Comparison of ENCODE assay signal across 8 cellular contexts in the genomic region with DNA sequence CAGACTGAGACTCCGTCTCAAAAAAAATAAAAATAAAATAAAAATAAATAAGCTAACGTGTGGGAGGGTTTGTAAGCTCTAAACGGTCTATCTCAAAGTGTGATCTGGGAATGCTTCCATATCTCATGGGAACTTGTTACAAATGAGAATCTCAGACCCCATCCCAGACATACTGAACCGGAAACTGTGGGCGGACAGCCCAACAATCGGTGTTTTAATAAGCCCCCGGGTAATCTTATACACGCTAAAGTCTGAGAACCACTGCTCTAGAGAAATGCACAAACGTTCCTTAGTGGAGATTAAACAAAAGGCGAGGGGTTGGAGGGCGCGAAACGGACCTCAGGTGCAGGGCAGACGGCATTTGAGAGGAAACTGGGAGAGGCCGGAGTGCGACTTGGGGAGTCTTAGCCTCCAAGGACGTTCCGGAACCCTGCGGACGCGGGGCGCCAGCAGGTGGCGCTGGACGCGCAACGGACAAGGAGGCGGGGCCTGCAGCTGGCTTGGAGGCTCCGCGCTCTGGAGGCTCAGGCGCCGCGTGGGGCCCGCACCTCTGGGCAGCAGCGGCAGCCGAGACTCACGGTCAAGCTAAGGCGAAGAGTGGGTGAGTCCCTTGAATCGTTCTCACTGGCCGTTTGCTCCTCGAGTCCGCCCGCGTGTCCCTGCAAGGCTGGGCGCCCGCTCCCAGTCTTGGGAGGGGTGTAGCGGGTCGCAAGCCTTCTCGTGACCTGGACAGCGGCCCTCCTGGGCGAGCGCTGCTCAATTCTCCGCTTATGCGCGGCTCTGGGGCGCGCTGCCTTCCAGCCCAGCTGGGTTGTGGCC. TPM values are rescaled to one million over a fixed set of nuclear protein-coding genes. Genes with fewer than 3 reads are reported as not detected.
DNase-seq lines count a peak whose midpoint lies in the region; ATAC-seq and TF ChIP-seq lines count a peak whose summit lies in the region.
"Not testable (repeated sequence)": the region's sequence is repeated elsewhere in the genome, so short reads cannot be mapped to it uniquely, and the experiment has no call there.

A gene (plus strand): TSS at position 527 of the 819 bp plus-strand sequence. CDS start 5,320 bp downstream, outside the sequence.

- H3K9me2 ChIP-seq in OCI-LY7 (ENCODE audit: insufficient read depth, low read length): not testable (repeated sequence)

- peak within 1 kb of the TSS; percentile 72 for H3K4me2 ChIP-seq in OCI-LY7 (ENCODE audit: low read length)

- not testable (repeated sequence) for H4K20me1 ChIP-seq in OCI-LY7 (ENCODE audit: insufficient read depth, low read length)

- peak within 1 kb of the TSS; percentile 78; the same call in 1 of the 2 replicates for H2AFZ ChIP-seq in OCI-LY7 (ENCODE audit: low read length)

- BruUV-seq in OCI-LY7 (replicated peaks; lab: Mats Ljungman, UMichigan): not testable (repeated sequence)

- H3K36me3 ChIP-seq in OCI-LY7 (ENCODE audit: insufficient read depth, low read length): not testable (repeated sequence)

- DNase-seq in DMS 273 (lab: John Stamatoyannopoulos, UW; ENCODE audit: unreplicated experiment): peak; percentile 98
- peak in 71 of 76 experiments; percentile 9 to 88 (median 67) for DNase-seq in HUDEP-2 (lab: John Stamatoyannopoulos, UW; ENCODE audit: unreplicated experiment in 76 of 76)
- DNase-seq in OCI-LY7 (ENCODE audit: low spot score): peak; percentile 78
- peak; percentile 84 for DNase-seq in activated T-cell treated with anti-CD3 and anti-CD28 coated beads for 48 hours (ENCODE audit: low read depth)
- DNase-seq in epithelial cell of proximal tubule (ENCODE audit: low read depth): peak; percentile 37
- peak; percentile 59 to 62 for DNase-seq in stimulated activated CD8-positive, alpha-beta memory T cell treated with anti-CD3 and anti-CD28 coated beads, Interleukin-15, amount 100 ng/mL, for 4 hours (ENCODE audit: low read depth in 2 of 2)

- CTCF ChIA-PET in OCI-LY7 (lab: Charles Lee; ENCODE audit: unreplicated experiment): not testable (repeated sequence)

- H3K4me3 ChIP-seq in OCI-LY7 (ENCODE audit: low read depth, low read length, poor library complexity, severe bottlenecking) (peak within 1 kb of the TSS; percentile 51), epithelial cell of proximal tubule (ENCODE audit: low read depth, low read length) (peak within 1 kb of the TSS; percentile 72), mononuclear cell (ENCODE audit: low read length) (peak within 1 kb of the TSS; percentile 15)

- not testable (repeated sequence) for H3K27ac ChIP-seq in OCI-LY7 (ENCODE audit: low read depth, low read length, poor library complexity, severe bottlenecking)

- H3K27me3 ChIP-seq in mononuclear cell (ENCODE audit: insufficient read depth, low read length): not testable (repeated sequence)

- peak; percentile 74 for TF ChIP-seq CTCF in OCI-LY7 (conservative IDR thresholded peaks at IDR 0.05; ENCODE audit: low read length)
- TF ChIP-seq CTCF in epithelial cell of proximal tubule (conservative IDR thresholded peaks at IDR 0.05; ENCODE audit: low read depth, low read length): peak; percentile 71

- ATAC-seq in GM21515 (IDR thresholded peaks at IDR 0.05; ENCODE audit: unreplicated experiment): peak; percentile 98

- intact Hi-C loops in OCI-LY7 (cut with micrococcal nuclease; ENCODE audit: unreplicated experiment): loop anchor here (1.0 to 2.0 kb wide), 2 partner anchors 109 to 273 kb away; no protein-coding TSS in a partner anchor

- POLR2A ChIA-PET in OCI-LY7 (lab: Charles Lee): not testable (repeated sequence)

- H3K79me2 ChIP-seq in OCI-LY7 (ENCODE audit: insufficient read depth, low read depth, low read length): not testable (repeated sequence)

- not testable (repeated sequence) for H3K9me3 ChIP-seq in OCI-LY7 (ENCODE audit: low read length); mononuclear cell (ENCODE audit: low read depth, low read length)

- H3K4me1 ChIP-seq in OCI-LY7 (ENCODE audit: insufficient read depth, low read length, poor library complexity, severe bottlenecking); mononuclear cell (ENCODE audit: insufficient read depth, low read length): not testable (repeated sequence)

RNA-seq across cellular contexts. Expression of the gene that starts here (rescaled TPM):
- not detected in 2 replicates for total RNA-seq in OCI-LY7 (2014; rRNA removed; shearing (Covaris generic))
- total RNA-seq in OCI-LY7 (2022) (not detected in 2 replicates), epithelial cell of proximal tubule (3.4 and 8.0 TPM in 2 replicates), mononuclear cell (0.21 TPM)

Comparison
In these comparisons a context has a peak if more than half of its experiments do, and no peak if none do; other contexts are left out.
1. Peak in DNase-seq, H3K4me3 ChIP-seq and H3K4me2 ChIP-seq in OCI-LY7; RNA of the gene not detected or under 1 TPM.
2. DNase-seq: peak in every context shown above with its lines; median percentile 98 in DMS 273; 84 in activated T-cell treated with anti-CD3 and anti-CD28 coated beads for 48 hours; 78 in OCI-LY7; 67 in HUDEP-2; 60 in stimulated activated CD8-positive, alpha-beta memory T cell treated with anti-CD3 and anti-CD28 coated beads, Interleukin-15, amount 100 ng/mL, for 4 hours; 37 in epithelial cell of proximal tubule.
3. H3K4me3 ChIP-seq: peak in every context shown above with its lines; median percentile 72 in epithelial cell of proximal tubule; 51 in OCI-LY7; 15 in mononuclear cell.